Comparison of ENCODE assay signal across 7 cellular contexts in the genomic region with DNA sequence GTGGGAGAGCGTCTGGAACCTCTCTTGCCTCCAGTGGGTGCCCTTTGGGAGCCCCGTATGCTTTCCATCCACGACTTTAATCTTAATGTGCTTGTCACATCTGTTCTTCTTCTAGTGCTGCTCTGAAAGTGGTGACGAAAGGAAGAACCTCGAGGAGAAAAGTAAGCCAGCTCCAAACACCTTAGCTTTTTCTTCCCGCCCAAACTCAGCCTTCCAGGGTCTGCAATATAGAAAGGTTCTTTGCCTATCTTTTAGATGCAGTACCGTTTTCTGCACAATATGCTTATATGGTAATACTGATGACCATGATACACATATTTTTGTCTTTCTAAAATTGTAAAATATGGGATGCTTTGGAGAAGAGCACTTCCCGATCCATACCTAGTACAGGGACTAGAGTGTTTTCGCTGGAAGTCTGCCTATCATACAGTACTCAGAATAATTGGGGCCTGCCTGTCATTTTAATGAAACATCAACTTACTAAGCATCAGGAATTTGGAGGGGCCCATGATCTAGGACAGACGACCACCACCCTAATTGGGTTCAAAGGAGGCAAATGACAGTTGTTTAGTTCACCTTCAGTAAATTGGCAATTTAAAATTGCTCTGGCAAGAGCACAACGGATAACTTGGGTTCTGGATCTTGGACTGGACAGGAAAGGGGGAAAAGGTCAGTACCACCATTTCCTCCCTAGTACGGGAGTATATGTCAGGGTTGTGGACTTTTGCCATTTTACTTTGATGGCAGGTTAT. TPM values are rescaled to one million over a fixed set of nuclear protein-coding genes. Genes with fewer than 3 reads are reported as not detected.
DNase-seq lines count a peak whose midpoint lies in the region; ATAC-seq and TF ChIP-seq lines count a peak whose summit lies in the region.

No MANE protein-coding gene starts in this region.

- H3K9me3 Mint-ChIP-seq in HFFc6: no peaks in the 10 kb centered on the region
- H3K9me3 Mint-ChIP-seq in activated CD4-positive, alpha-beta memory T cell treated with anti-CD3 and anti-CD28 coated beads for 36 hours: no peaks in the 10 kb centered on the region
- no peaks in the 10 kb centered on the region for H3K9me3 Mint-ChIP-seq in stimulated activated effector memory CD8-positive, alpha-beta T cell treated with anti-CD3 and anti-CD28 coated beads, Interleukin-12 subunit alpha, Interleukin-12 subunit beta, amount 100 ng/mL, for 72 hours

- intact Hi-C loops in activated CD4-positive, alpha-beta memory T cell treated with anti-CD3 and anti-CD28 coated beads for 36 hours (cut with micrococcal nuclease): loop anchor here (1.0 to 5.0 kb wide), 6 partner anchors 11 to 591 kb away; a partner anchor contains a TSS

- ATAC-seq in stimulated activated effector memory CD8-positive, alpha-beta T cell treated with anti-CD3 and anti-CD28 coated beads, Interleukin-12 subunit alpha, Interleukin-12 subunit beta, amount 100 ng/mL, for 72 hours: no peak
- ATAC-seq in GM21786 (IDR thresholded peaks at IDR 0.05; ENCODE audit: unreplicated experiment): no peak
- no peak for ATAC-seq in GM18511 (IDR thresholded peaks at IDR 0.05; ENCODE audit: unreplicated experiment)

- H3K4me3 ChIP-seq in iPS-11a (ENCODE audit: low read depth, low read length): peak overlapping the region; percentile 89

- H3K4me1 Mint-ChIP-seq in HFFc6 (ENCODE audit: low read depth): peaks cover 19% of the 10 kb centered on the region
- H3K4me1 Mint-ChIP-seq in activated CD4-positive, alpha-beta memory T cell treated with anti-CD3 and anti-CD28 coated beads for 36 hours (ENCODE audit: low read depth): peaks cover 22% of the 10 kb centered on the region
- H3K4me1 Mint-ChIP-seq in stimulated activated effector memory CD8-positive, alpha-beta T cell treated with anti-CD3 and anti-CD28 coated beads, Interleukin-12 subunit alpha, Interleukin-12 subunit beta, amount 100 ng/mL, for 72 hours: peaks cover 20% of the 10 kb centered on the region

- peak overlapping the region; percentile 74 for H3K27ac Mint-ChIP-seq in HFFc6
- H3K27ac Mint-ChIP-seq in activated CD4-positive, alpha-beta memory T cell treated with anti-CD3 and anti-CD28 coated beads for 36 hours: peak overlapping the region; percentile 88
- peak overlapping the region; percentile 91 for H3K27ac Mint-ChIP-seq in stimulated activated effector memory CD8-positive, alpha-beta T cell treated with anti-CD3 and anti-CD28 coated beads, Interleukin-12 subunit alpha, Interleukin-12 subunit beta, amount 100 ng/mL, for 72 hours

- peaks cover 16% of the 10 kb centered on the region for H3K36me3 Mint-ChIP-seq in HFFc6 (ENCODE audit: low read depth)
- H3K36me3 Mint-ChIP-seq in activated CD4-positive, alpha-beta memory T cell treated with anti-CD3 and anti-CD28 coated beads for 36 hours: peaks cover 2% of the 10 kb centered on the region
- peaks cover 46% of the 10 kb centered on the region for H3K36me3 Mint-ChIP-seq in stimulated activated effector memory CD8-positive, alpha-beta T cell treated with anti-CD3 and anti-CD28 coated beads, Interleukin-12 subunit alpha, Interleukin-12 subunit beta, amount 100 ng/mL, for 72 hours

- TF ChIP-seq CTCF in HFFc6 (IDR thresholded peaks at IDR 0.05): no peak

- DNase-seq in HFFc6: no peak
- no peak for DNase-seq in activated CD4-positive, alpha-beta memory T cell treated with anti-CD3 and anti-CD28 coated beads for 36 hours
- DNase-seq in stimulated activated effector memory CD8-positive, alpha-beta T cell treated with anti-CD3 and anti-CD28 coated beads, Interleukin-12 subunit alpha, Interleukin-12 subunit beta, amount 100 ng/mL, for 72 hours (ENCODE audit: low spot score in 2 of 2): no peak
- no peak for DNase-seq in NCI-H1436 treated with DMSO at 0.1 percent for 48 hours (lab: John Stamatoyannopoulos, UW)

- H3K4me3 Mint-ChIP-seq in HFFc6: peak overlapping the region; percentile 98
- H3K4me3 Mint-ChIP-seq in activated CD4-positive, alpha-beta memory T cell treated with anti-CD3 and anti-CD28 coated beads for 36 hours: peak overlapping the region; percentile 86
- H3K4me3 Mint-ChIP-seq in stimulated activated effector memory CD8-positive, alpha-beta T cell treated with anti-CD3 and anti-CD28 coated beads, Interleukin-12 subunit alpha, Interleukin-12 subunit beta, amount 100 ng/mL, for 72 hours: peak overlapping the region; percentile 83

- H3K27me3 Mint-ChIP-seq in HFFc6 (ENCODE audit: insufficient read depth): no peaks in the 10 kb centered on the region; the same call in 1 of the 2 replicates
- no peaks in the 10 kb centered on the region for H3K27me3 Mint-ChIP-seq in activated CD4-positive, alpha-beta memory T cell treated with anti-CD3 and anti-CD28 coated beads for 36 hours

- CTCF ChIA-PET in activated CD4-positive, alpha-beta memory T cell treated with anti-CD3 and anti-CD28 coated beads for 36 hours (lab: Charles Lee): interaction anchor here (1.3 to 2.1 kb wide), 6 partner anchors 12 to 552 kb away, joined by 3 to 11 read pairs (median 5); no protein-coding TSS in a partner anchor

- POLR2A ChIA-PET in activated CD4-positive, alpha-beta memory T cell treated with anti-CD3 and anti-CD28 coated beads for 36 hours (lab: Charles Lee): interaction anchor here (1.1 to 1.7 kb wide), 5 partner anchors 8 to 37 kb away, joined by 4 to 7 read pairs (median 4); a partner anchor contains a TSS

RNA-seq across cellular contexts. Expression of a gene that starts 0.9 kb away (rescaled TPM):
- 10 to 100 TPM; 21.3 to 26.5 (median 22.4) TPM for total RNA-seq in HFFc6 (2021; fragmentation: NEBNext Ultra II Directional; extraction: Animal tissue kit (Norgen Biotek cat#: 25700))
- 10 to 100 TPM; 23.3 to 26.7 TPM for total RNA-seq in activated CD4-positive, alpha-beta memory T cell treated with anti-CD3 and anti-CD28 coated beads for 36 hours

RNA-seq across cellular contexts. Expression of a gene that starts 10.8 kb away (rescaled TPM):
- total RNA-seq in HFFc6 (2021; fragmentation: NEBNext Ultra II Directional; extraction: Animal tissue kit (Norgen Biotek cat#: 25700)): 10 to 100 TPM; 15.1 to 19.6 (median 17.3) TPM
- total RNA-seq in activated CD4-positive, alpha-beta memory T cell treated with anti-CD3 and anti-CD28 coated beads for 36 hours: 10 to 100 TPM; 16.9 to 20.3 TPM

RNA-seq across cellular contexts. Expression of a gene that starts 48.4 kb away (rescaled TPM):
- total RNA-seq in HFFc6 (2021; fragmentation: NEBNext Ultra II Directional; extraction: Animal tissue kit (Norgen Biotek cat#: 25700)): not detected
- not detected for total RNA-seq in activated CD4-positive, alpha-beta memory T cell treated with anti-CD3 and anti-CD28 coated beads for 36 hours
